ENCODE assay signal across 6 cellular contexts in the genomic region with DNA sequence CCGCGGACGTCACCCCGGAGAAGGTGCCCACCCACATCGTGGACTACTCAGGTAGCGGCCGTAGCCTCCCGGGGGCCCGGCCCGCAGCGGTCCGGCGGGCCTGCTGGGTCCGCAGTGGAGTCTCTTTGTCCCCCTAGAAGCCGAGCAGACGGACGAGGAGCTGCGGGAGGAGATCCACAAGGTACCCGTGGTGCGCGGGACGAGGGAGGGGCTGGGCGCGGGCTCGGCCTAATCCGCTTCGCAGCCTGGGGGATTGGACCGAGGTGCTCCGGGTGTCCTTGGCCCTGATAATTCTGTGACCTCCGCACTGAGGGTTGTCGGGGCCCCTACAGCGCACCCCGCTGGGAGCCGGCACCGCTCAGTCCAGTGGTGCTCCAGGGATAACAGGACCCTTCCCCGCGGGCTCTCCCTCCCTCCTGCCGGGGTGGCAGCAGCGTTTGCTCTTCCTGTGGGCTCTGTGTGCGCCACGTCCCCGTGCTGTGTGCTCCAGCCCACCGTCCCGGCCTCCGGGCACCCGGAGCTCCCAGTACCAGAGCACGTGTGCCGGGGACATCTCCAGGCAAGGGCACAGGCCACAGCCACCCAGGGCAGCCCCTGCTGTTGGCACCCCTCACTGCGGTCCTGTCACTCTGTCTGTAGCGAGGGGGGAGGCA. TPM values are rescaled to one million over a fixed set of nuclear protein-coding genes. Genes with fewer than 3 reads are reported as not detected.
DNase-seq lines count a peak whose midpoint lies in the region; ATAC-seq, FAIRE-seq and TF ChIP-seq lines count a peak whose summit lies in the region.

No MANE protein-coding gene starts in this region.

- FAIRE-seq in urothelium cell line (lab: Jason Lieb, UNC), result no peak

- H3K36me3 ChIP-seq in left lung, result peaks cover 0 to 44% of the 10 kb centered on the region in 2 donors

- intact Hi-C loops in left lung (cut with DNase I), result no loop called here

- peak overlapping the region; percentile 75 for H3K4me3 ChIP-seq in WI38 (ENCODE audit: low read depth, low read length)
- peak overlapping the region; percentile 83 to 98 for H3K4me3 ChIP-seq in left lung

- peaks cover 6 to 18% of the 10 kb centered on the region in 2 donors for H3K4me1 ChIP-seq in left lung

- peak overlapping the region; percentile 69 to 70 for H3K27ac ChIP-seq in left lung

- ATAC-seq in GM19438 (IDR thresholded peaks at IDR 0.05; ENCODE audit: low read depth, unreplicated experiment) (peak; percentile 6), left lung (peak; percentile 1)

- no peaks in the 10 kb centered on the region for H3K27me3 ChIP-seq in left lung

- DNase-seq in left lung, result no peak
- DNase-seq in central memory CD4-positive, alpha-beta T cell, result no peak
- no peak for DNase-seq in urothelium cell line (ENCODE audit: low spot score)
- no peak for DNase-seq in NCI-H524 (lab: John Stamatoyannopoulos, UW)

- no peak for TF ChIP-seq CTCF in WI38 (IDR thresholded peaks at IDR 0.05; ENCODE audit: low read depth, low read length)
- TF ChIP-seq CTCF in left lung (IDR thresholded peaks at IDR 0.05), result no peak

- no peaks in the 10 kb centered on the region for H3K9me3 ChIP-seq in left lung

RNA-seq across cellular contexts. Expression of a gene that starts 0.7 kb away (rescaled TPM):
- total RNA-seq in left lung, result 10 to 100 TPM; 75.9 to 87.2 TPM

RNA-seq across cellular contexts. Expression of a gene that starts 6.8 kb away (rescaled TPM):
- total RNA-seq in left lung, result 1 to 10 TPM; 2.3 to 4.3 TPM

RNA-seq across cellular contexts. Expression of a gene that starts 11.6 kb away (rescaled TPM):
- total RNA-seq in left lung, result 100 to 1,000 TPM in 1 of 2 donors, 10 to 100 TPM in 1; 93.9 to 103 TPM

RNA-seq across cellular contexts. Expression of a gene that starts 15.5 kb away (rescaled TPM):
- 10 to 100 TPM; 68.9 to 72.6 TPM for total RNA-seq in left lung

RNA-seq across cellular contexts. Expression of a gene that starts 19.5 kb away (rescaled TPM):
- 10 to 100 TPM; 27.3 to 41.3 TPM for total RNA-seq in left lung
